In genomic region chr12:20852649-20853048, GRCh38 we compare ENCODE assay signal across 8 cellular contexts. TPM values are rescaled to one million over a fixed set of nuclear protein-coding genes. Genes with fewer than 3 reads are reported as not detected.
"Had no signal": no experiment of that assay in that cellular context is flagged by ENCODE, and none has a peak within 500 bp of the region (broad histone marks: within the 10 kb centered on the region; RNA-seq: fewer than 3 reads in every experiment).

No MANE protein-coding gene starts in this region.

- H3K4me3 ChIP-seq: GM23248, HAP-1 had no signal

- H3K4me1 ChIP-seq: HAP-1 had no signal

- FAIRE-seq: HTR-8/SVneo had no signal

- H3K9me3 ChIP-seq: HAP-1 had no signal

- H3K36me3 ChIP-seq: HAP-1 had no signal

- DNase-seq: GM23248, GOT3, H7, KBM-7 had no signal

- H3K27ac ChIP-seq: GM23248, KMS-11 had no signal

RNA-seq across cellular contexts. Expression of gene SLCO1B3, which starts 42.1 kb away (rescaled TPM):
- polyA plus RNA-seq: GM23248, IgD-negative memory B cell had no signal
